Comparison of ENCODE assay signal across 15 cellular contexts in genomic region chr13:30681489-30682242, GRCh38. TPM values are rescaled to one million over a fixed set of nuclear protein-coding genes. Genes with fewer than 3 reads are reported as not detected.
DNase-seq lines count a peak whose midpoint lies in the region; ATAC-seq and TF ChIP-seq lines count a peak whose summit lies in the region.
"Had no signal": no experiment of that assay in that cellular context is flagged by ENCODE, and none has a peak within 500 bp of the region (broad histone marks: within the 10 kb centered on the region; RNA-seq: fewer than 3 reads in every experiment).

No MANE protein-coding gene starts in this region.

- H3K36me3 Mint-ChIP-seq in naive thymus-derived CD4-positive, alpha-beta T cell, result no peaks in the 10 kb centered on the region
- H3K36me3 Mint-ChIP-seq: activated naive CD4-positive, alpha-beta T cell treated with anti-CD3 and anti-CD28 coated beads, Interleukin-2, amount 10 ng/mL, durations not matched to agents 7 days and 5 days; mesothelial cell of epicardium; T-cell had no signal

- no peak overlapping the region for H3K4me3 ChIP-seq in AG10803 (ENCODE audit: low read length)
- H3K4me3 ChIP-seq in choroid plexus epithelial cell (ENCODE audit: low read depth, low read length), result no peak overlapping the region
- H3K4me3 ChIP-seq in naive thymus-derived CD4-positive, alpha-beta T cell (ENCODE audit: low read length), result no peak overlapping the region
- no peak overlapping the region for H3K4me3 ChIP-seq in adrenal gland
- H3K4me3 ChIP-seq: heart right ventricle, tibial artery had no signal

- CTCF ChIA-PET in naive thymus-derived CD4-positive, alpha-beta T cell (lab: Charles Lee), result interaction anchor here (1.0 kb wide), 1 partner anchor 122 kb away, joined by 3 read pairs; no protein-coding TSS in a partner anchor

- H3K4me1 ChIP-seq in naive thymus-derived CD4-positive, alpha-beta T cell (ENCODE audit: control insufficient read depth in 2 of 2, insufficient read depth in 2 of 2, low read length in 2 of 2), result no peaks in the 10 kb centered on the region
- H3K4me1 ChIP-seq in adrenal gland (replicated peaks in 1 of 2), result no peaks in the 10 kb centered on the region
- H3K4me1 ChIP-seq: tibial artery had no signal

- H3K36me3 ChIP-seq in naive thymus-derived CD4-positive, alpha-beta T cell (ENCODE audit: control insufficient read depth in 2 of 3, insufficient read depth in 3 of 3, low read length in 3 of 3), result no peaks in the 10 kb centered on the region
- no peaks in the 10 kb centered on the region for H3K36me3 ChIP-seq in adrenal gland (replicated peaks in 1 of 2)
- H3K36me3 ChIP-seq: heart right ventricle, tibial artery had no signal

- WGBS in adrenal gland, 4 donors, result 63 to 77% (median 67%) methylated on average over 7 of the region's 7 CpGs

- H3K27me3 ChIP-seq in naive thymus-derived CD4-positive, alpha-beta T cell (ENCODE audit: control insufficient read depth in 2 of 2, insufficient read depth in 2 of 2, low read length in 2 of 2), result no peaks in the 10 kb centered on the region
- no peaks in the 10 kb centered on the region for H3K27me3 ChIP-seq in adrenal gland
- H3K27me3 ChIP-seq: heart right ventricle, tibial artery had no signal

- TF ChIP-seq POLR2A in adrenal gland (IDR thresholded peaks at IDR 0.05), result no peak

- H3K27ac ChIP-seq in naive thymus-derived CD4-positive, alpha-beta T cell (ENCODE audit: low read depth, low read length), result no peak overlapping the region
- peak overlapping the region in 1 of 5 donors; percentile 20 for H3K27ac ChIP-seq in adrenal gland
- H3K27ac ChIP-seq: heart right ventricle, tibial artery had no signal

- H3K27ac Mint-ChIP-seq in naive thymus-derived CD4-positive, alpha-beta T cell, result peak overlapping the region in 1 of 9 donors; percentile 48
- H3K27ac Mint-ChIP-seq: activated naive CD4-positive, alpha-beta T cell treated with anti-CD3 and anti-CD28 coated beads, Interleukin-2, amount 10 ng/mL, durations not matched to agents 7 days and 5 days; mesothelial cell of epicardium; T-cell had no signal

- no peaks in the 10 kb centered on the region for H3K9me3 Mint-ChIP-seq in naive thymus-derived CD4-positive, alpha-beta T cell
- H3K9me3 Mint-ChIP-seq: activated naive CD4-positive, alpha-beta T cell treated with anti-CD3 and anti-CD28 coated beads, Interleukin-2, amount 10 ng/mL, durations not matched to agents 7 days and 5 days; mesothelial cell of epicardium; T-cell had no signal

- ATAC-seq in naive thymus-derived CD4-positive, alpha-beta T cell, result peak; percentile 72
- ATAC-seq in HG03097 (IDR thresholded peaks at IDR 0.05; ENCODE audit: low FRiP score, unreplicated experiment), result no peak
- ATAC-seq: T-cell had no signal

- H3K27me3 Mint-ChIP-seq in naive thymus-derived CD4-positive, alpha-beta T cell, result peaks cover 0 to 16% (median 0%) of the 10 kb centered on the region in 5 donors
- H3K27me3 Mint-ChIP-seq: T-cell had no signal

- intact Hi-C loops in naive thymus-derived CD4-positive, alpha-beta T cell (cut with micrococcal nuclease), result no loop called here
- intact Hi-C loops in adrenal gland (cut with DNase I), result loop anchor here (5.0 to 10.0 kb wide), 3 partner anchors 121 to 183 kb away; no protein-coding TSS in a partner anchor

- no peak overlapping the region for H3K4me3 Mint-ChIP-seq in naive thymus-derived CD4-positive, alpha-beta T cell
- H3K4me3 Mint-ChIP-seq: activated naive CD4-positive, alpha-beta T cell treated with anti-CD3 and anti-CD28 coated beads, Interleukin-2, amount 10 ng/mL, durations not matched to agents 7 days and 5 days; mesothelial cell of epicardium; T-cell had no signal

- H3K9me3 ChIP-seq in naive thymus-derived CD4-positive, alpha-beta T cell (ENCODE audit: control insufficient read depth in 2 of 3, low read length in 3 of 3), result no peaks in the 10 kb centered on the region
- H3K9me3 ChIP-seq in adrenal gland (replicated peaks in 1 of 3), result no peaks in the 10 kb centered on the region
- H3K9me3 ChIP-seq: heart right ventricle, tibial artery had no signal

- DNase-seq in AG10803 (ENCODE audit: low read depth) (peak; percentile 77), LHCN-M2 (ENCODE audit: low read depth) (peak; percentile 50), choroid plexus epithelial cell (ENCODE audit: low read depth) (peak; percentile 85), dermis blood vessel endothelial cell (no peak), NCI-H2196 treated with DMSO at 0.1 percent for 48 hours (lab: John Stamatoyannopoulos, UW; ENCODE audit: unreplicated experiment) (no peak), adrenal gland (no peak)
- DNase-seq in naive thymus-derived CD4-positive, alpha-beta T cell, result no peak
- DNase-seq: activated CD4-positive, alpha-beta T cell treated with anti-CD3 and anti-CD28 coated beads, Interleukin-2, amount 50 U/mL, for 4 hours; activated naive CD4-positive, alpha-beta T cell treated with anti-CD3 and anti-CD28 coated beads, Interleukin-2, amount 10 ng/mL, durations not matched to agents 7 days and 5 days; heart right ventricle; right cardiac atrium; T-cell; tibial artery had no signal

- POLR2A ChIA-PET in naive thymus-derived CD4-positive, alpha-beta T cell (lab: Charles Lee), result no interaction called here

- peaks cover 0 to 10% (median 6%) of the 10 kb centered on the region in 7 donors for H3K4me1 Mint-ChIP-seq in naive thymus-derived CD4-positive, alpha-beta T cell
- H3K4me1 Mint-ChIP-seq: activated naive CD4-positive, alpha-beta T cell treated with anti-CD3 and anti-CD28 coated beads, Interleukin-2, amount 10 ng/mL, durations not matched to agents 7 days and 5 days had no signal

- TF ChIP-seq CTCF in AG10803 (conservative IDR thresholded peaks at IDR 0.05; ENCODE audit: low read length), result no peak
- TF ChIP-seq CTCF in choroid plexus epithelial cell (conservative IDR thresholded peaks at IDR 0.05; ENCODE audit: low read depth, low read length), result no peak
- TF ChIP-seq CTCF in adrenal gland (IDR thresholded peaks at IDR 0.05), result no peak

RNA-seq across cellular contexts. Expression of gene ALOX5AP, which starts 53.7 kb away (rescaled TPM):
- total RNA-seq in LHCN-M2 (2014; rRNA removed) (1.2 and 1.6 TPM in 2 replicates), dermis blood vessel endothelial cell (0.14 and 0.34 TPM in 2 replicates), adrenal gland (100 to 1,000 TPM in 1 of 8 donors, 10 to 100 TPM in 7; 21.1 to 122 (median 44.2) TPM)
- polyA plus RNA-seq in LHCN-M2 (2012), result 0.96 TPM
- total RNA-seq in naive thymus-derived CD4-positive, alpha-beta T cell, result 100 to 1,000 TPM in 1 of 5 experiments, 10 to 100 TPM in 4; 22.1 to 110 (median 24.4) TPM
- polyA plus RNA-seq in naive thymus-derived CD4-positive, alpha-beta T cell, result 100 to 1,000 TPM; 190 to 198 TPM
- polyA plus RNA-seq in adrenal gland, result 10 to 100 TPM in 1 of 3 donors, 1 to 10 TPM in 2; 6.3 to 42.8 (median 7.1) TPM

Comparison
In these comparisons a context has a peak if more than half of its experiments do, and no peak if none do; other contexts are left out.
1. DNase-seq: peak in AG10803 (single experiment), LHCN-M2 (single experiment) and choroid plexus epithelial cell (single experiment); none in naive thymus-derived CD4-positive, alpha-beta T cell (0 of 9), dermis blood vessel endothelial cell (single experiment), NCI-H2196 treated with DMSO at 0.1 percent for 48 hours (single experiment) and adrenal gland (0 of 7).
2. intact Hi-C loops: an anchor here in adrenal gland (5.0 to 10.0 kb wide); none called in naive thymus-derived CD4-positive, alpha-beta T cell.